Comparison of ENCODE assay signal across 22 cellular contexts in the genomic region with DNA sequence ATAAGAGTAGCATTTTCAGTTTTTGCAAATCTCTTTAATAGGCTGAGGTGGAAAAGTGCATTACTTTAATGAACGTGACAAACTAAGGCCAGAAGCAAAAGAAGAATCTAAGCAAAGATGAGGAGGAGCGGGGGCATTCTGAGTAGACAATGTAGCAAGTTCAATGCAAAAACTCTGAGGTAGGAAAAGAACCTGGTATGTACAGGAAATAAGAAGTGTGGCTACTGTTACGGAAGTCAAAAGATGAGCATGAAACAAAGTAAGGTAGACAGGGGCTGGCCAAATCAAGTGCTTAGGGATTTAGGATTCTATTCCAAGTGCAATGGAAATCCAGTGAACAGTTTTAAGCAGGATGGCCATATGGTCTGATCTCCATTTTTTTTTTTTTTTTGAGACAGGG.
"Had no signal": no experiment of that assay in that cellular context is flagged by ENCODE, and none has a peak within 500 bp of the region (broad histone marks: within the 10 kb centered on the region; RNA-seq: fewer than 3 reads in every experiment).

No MANE protein-coding gene starts in this region.

- DNase-seq: activated CD4-positive, alpha-beta memory T cell treated with anti-CD3 and anti-CD28 coated beads for 36 hours; activated CD4-positive, alpha-beta T cell treated with anti-CD3 and anti-CD28 coated beads for 1 hour; activated naive CD4-positive, alpha-beta T cell treated with Interleukin-2 at 50 U/mL for 16 hours; activated T-cell treated with anti-CD3 and anti-CD28 coated beads, Interleukin-2, amount 50 U/mL, for 1 hour; adrenal gland; cerebellar nuclear complex; cortex of kidney; heart left ventricle; kidney; nephron progenitor cell; nucleus accumbens; stimulated activated CD4-positive, alpha-beta T cell treated with anti-CD3 and anti-CD28 coated beads, Interleukin-4, amount 100 ng/mL, for 24 hours; thyroid gland had no signal

- H3K9me3 ChIP-seq: adrenal gland, gastroesophageal sphincter, thyroid gland had no signal

- ATAC-seq: activated T-helper 17 cell treated with anti-CD3 and anti-CD28 coated beads, Interleukin-2, amount 50 U/mL, for 72 hours; esophagus mucosa; gastroesophageal sphincter; heart left ventricle; left lobe of liver; sciatic nerve; stimulated activated effector memory CD8-positive, alpha-beta T cell treated with anti-CD3 and anti-CD28 coated beads, Interleukin-12 subunit alpha, Interleukin-12 subunit beta, amount 100 ng/mL, for 72 hours had no signal

- H3K4me3 ChIP-seq: adrenal gland, gastroesophageal sphincter, heart left ventricle, lung, thyroid gland had no signal

- H3K4me1 ChIP-seq: thyroid gland had no signal

- H3K27ac ChIP-seq: adrenal gland, gastroesophageal sphincter, heart left ventricle, thyroid gland, VCaP had no signal

- H3K36me3 ChIP-seq: adrenal gland, thyroid gland had no signal

- H3K27me3 ChIP-seq: adrenal gland, gastroesophageal sphincter, heart left ventricle, thyroid gland had no signal

- FAIRE-seq: bronchial epithelial cell, kidney had no signal
